11 cellular contexts compared by ENCODE assay signal in the genomic region with DNA sequence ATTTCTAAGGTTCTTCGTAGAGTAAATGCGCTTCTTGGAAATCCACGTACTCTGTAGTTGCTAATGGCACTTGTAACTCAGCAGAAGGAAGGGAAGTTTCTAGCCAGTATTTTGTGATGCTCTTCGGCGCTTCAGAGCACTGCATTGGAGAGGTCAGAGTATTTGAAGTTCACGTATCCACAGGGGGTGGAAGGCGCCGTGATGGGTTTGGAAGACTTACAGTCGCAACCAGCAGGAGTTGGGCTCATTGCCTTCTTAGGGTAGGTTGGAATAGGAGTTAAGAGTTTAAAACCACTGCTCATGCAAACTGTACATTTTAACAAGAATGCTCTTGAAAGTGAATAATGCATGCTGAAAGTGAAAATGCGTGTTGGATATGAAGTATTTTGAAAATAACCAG. TPM values are rescaled to one million over a fixed set of nuclear protein-coding genes. Genes with fewer than 3 reads are reported as not detected.
A peak's percentile ranks its signal among the peaks of the same experiment; 100 is the strongest.
DNase-seq lines count a peak whose midpoint lies in the region; ATAC-seq and TF ChIP-seq lines count a peak whose summit lies in the region.
"Had no signal": no experiment of that assay in that cellular context is flagged by ENCODE, and none has a peak within 500 bp of the region (broad histone marks: within the 10 kb centered on the region; RNA-seq: fewer than 3 reads in every experiment).

No MANE protein-coding gene starts in this region.

- no peak overlapping the region for H2AFZ ChIP-seq in Karpas-422 (ENCODE audit: low read length)

- intact Hi-C loops in gastrocnemius medialis (cut with DNase I; ENCODE audit: low total_unique reads) = loop anchor here (10.0 kb wide), 1 partner anchor 838 kb away; no protein-coding TSS in a partner anchor

- no peak overlapping the region for H3K4me2 ChIP-seq in Karpas-422 (ENCODE audit: low read depth, low read length, poor library complexity, severe bottlenecking)

- CTCF ChIA-PET in activated naive CD4-positive, alpha-beta T cell treated with anti-CD3 and anti-CD28 coated beads, Interleukin-2, amount 10 ng/mL, durations not matched to agents 7 days and 5 days (lab: Charles Lee) = interaction anchor here (3.3 kb wide), 1 partner anchor 16 kb away, joined by 10 read pairs; no protein-coding TSS in a partner anchor

- H3K9me2 ChIP-seq in Karpas-422 (replicated peaks; ENCODE audit: insufficient read depth, low read length) = no peaks in the 10 kb centered on the region

- in situ Hi-C loops in gastrocnemius medialis (cut with MboI; ENCODE audit: low sequenced_read_pairs in 4 of 4) = loop anchor here in 1 of 4 donors (25.0 kb wide), 1 partner anchor 826 kb away; no protein-coding TSS in a partner anchor

- H3K9ac ChIP-seq in Karpas-422 (ENCODE audit: low read length) = no peak overlapping the region

- peaks cover 0 to 29% of the 10 kb centered on the region in 2 donors for H3K36me3 ChIP-seq in gastrocnemius medialis
- H3K36me3 ChIP-seq in Karpas-422 (ENCODE audit: insufficient read depth, low read length) = peaks cover 8% of the 10 kb centered on the region

- H3K36me3 Mint-ChIP-seq in activated naive CD4-positive, alpha-beta T cell treated with anti-CD3 and anti-CD28 coated beads, Interleukin-2, amount 10 ng/mL, durations not matched to agents 7 days and 5 days = peaks cover 64% of the 10 kb centered on the region
- H3K36me3 Mint-ChIP-seq in T-helper 17 cell (ENCODE audit: low read depth) (peaks cover 3% of the 10 kb centered on the region), HFFc6 (ENCODE audit: low read depth) (peaks cover 4% of the 10 kb centered on the region)

- DNase-seq in activated naive CD4-positive, alpha-beta T cell treated with anti-CD3 and anti-CD28 coated beads, Interleukin-2, amount 10 ng/mL, durations not matched to agents 7 days and 5 days = no peak
- no peak for DNase-seq in activated naive CD4-positive, alpha-beta T cell treated with anti-CD3 and anti-CD28 coated beads, Interleukin-2, amount 50 U/mL, for 16 hours
- DNase-seq in T-helper 17 cell (no peak), choroid plexus epithelial cell (ENCODE audit: low read depth) (peak; percentile 83), gastrocnemius medialis (no peak), NCI-H82 (lab: John Stamatoyannopoulos, UW) (no peak), HFFc6 (no peak), Karpas-422 (no peak)
- DNase-seq: NCI-H1436 treated with DMSO at 0.1 percent for 48 hours, SW 1271 had no signal

- H3K27me3 ChIP-seq in gastrocnemius medialis (no peaks in the 10 kb centered on the region), Karpas-422 (ENCODE audit: low read length) (no peaks in the 10 kb centered on the region)

- no peak for ATAC-seq in T-helper 17 cell
- no peak for ATAC-seq in gastrocnemius medialis

- peaks cover 10% of the 10 kb centered on the region for H4K20me1 ChIP-seq in Karpas-422 (ENCODE audit: insufficient read depth, low read depth, low read length)

- peak overlapping the region; percentile 98 for H3K27ac Mint-ChIP-seq in activated naive CD4-positive, alpha-beta T cell treated with anti-CD3 and anti-CD28 coated beads, Interleukin-2, amount 10 ng/mL, durations not matched to agents 7 days and 5 days
- H3K27ac Mint-ChIP-seq in T-helper 17 cell = peak overlapping the region; percentile 93
- H3K27ac Mint-ChIP-seq in HFFc6 = no peak overlapping the region

- peaks cover 46% of the 10 kb centered on the region for H3K79me2 ChIP-seq in Karpas-422 (ENCODE audit: low read length)

- peak overlapping the region; percentile 32 to 67 (median 42) for H3K27ac ChIP-seq in gastrocnemius medialis
- no peak overlapping the region for H3K27ac ChIP-seq in Karpas-422 (ENCODE audit: low read length)

- H3K4me1 ChIP-seq in gastrocnemius medialis (peaks cover 19 to 28% of the 10 kb centered on the region in 2 donors), Karpas-422 (ENCODE audit: low read length) (no peaks in the 10 kb centered on the region)

- peaks cover 67% of the 10 kb centered on the region for H3K4me1 Mint-ChIP-seq in activated naive CD4-positive, alpha-beta T cell treated with anti-CD3 and anti-CD28 coated beads, Interleukin-2, amount 10 ng/mL, durations not matched to agents 7 days and 5 days
- peaks cover 54% of the 10 kb centered on the region for H3K4me1 Mint-ChIP-seq in T-helper 17 cell
- H3K4me1 Mint-ChIP-seq in HFFc6 (ENCODE audit: low read depth) = no peaks in the 10 kb centered on the region

- H3K9me3 ChIP-seq in T-helper 17 cell (ENCODE audit: control insufficient read depth, low read length, poor library complexity, severe bottlenecking) (no peaks in the 10 kb centered on the region), gastrocnemius medialis (no peaks in the 10 kb centered on the region), Karpas-422 (ENCODE audit: low read length) (no peaks in the 10 kb centered on the region)

- TF ChIP-seq CTCF in choroid plexus epithelial cell (conservative IDR thresholded peaks at IDR 0.05; ENCODE audit: low read depth, low read length) (no peak), gastrocnemius medialis (IDR thresholded peaks at IDR 0.05 in 4 of 5, conservative IDR thresholded peaks at IDR 0.05 in 1 of 5) (no peak), HFFc6 (IDR thresholded peaks at IDR 0.05) (no peak)

- H3K4me3 ChIP-seq in choroid plexus epithelial cell (ENCODE audit: low read depth, low read length) = peak overlapping the region; percentile 30
- H3K4me3 ChIP-seq in gastrocnemius medialis = no peak overlapping the region
- no peak overlapping the region for H3K4me3 ChIP-seq in Karpas-422 (ENCODE audit: low read length)

- H3K9me3 Mint-ChIP-seq in activated naive CD4-positive, alpha-beta T cell treated with anti-CD3 and anti-CD28 coated beads, Interleukin-2, amount 10 ng/mL, durations not matched to agents 7 days and 5 days = no peaks in the 10 kb centered on the region
- no peaks in the 10 kb centered on the region for H3K9me3 Mint-ChIP-seq in HFFc6

- TF ChIP-seq POLR2A in gastrocnemius medialis (IDR thresholded peaks at IDR 0.05) = no peak

- H3K27me3 Mint-ChIP-seq in activated naive CD4-positive, alpha-beta T cell treated with anti-CD3 and anti-CD28 coated beads, Interleukin-2, amount 10 ng/mL, durations not matched to agents 7 days and 5 days = no peaks in the 10 kb centered on the region
- no peaks in the 10 kb centered on the region for H3K27me3 Mint-ChIP-seq in T-helper 17 cell
- no peaks in the 10 kb centered on the region; the same call in 1 of the 2 replicates for H3K27me3 Mint-ChIP-seq in HFFc6 (ENCODE audit: insufficient read depth)

- H3K4me3 Mint-ChIP-seq in activated naive CD4-positive, alpha-beta T cell treated with anti-CD3 and anti-CD28 coated beads, Interleukin-2, amount 10 ng/mL, durations not matched to agents 7 days and 5 days = peak overlapping the region; percentile 68
- H3K4me3 Mint-ChIP-seq in T-helper 17 cell (peak overlapping the region; percentile 88), HFFc6 (no peak overlapping the region)

RNA-seq across cellular contexts. Expression of a gene that starts 49.1 kb away (rescaled TPM):
- total RNA-seq in T-helper 17 cell (not detected), gastrocnemius medialis (not detected)
- not detected for total RNA-seq in HFFc6 (2021; fragmentation: NEBNext Ultra II Directional; extraction: Animal tissue kit (Norgen Biotek cat#: 25700))
- total RNA-seq in Karpas-422 (2014; rRNA removed; shearing (Covaris generic); ENCODE audit: low replicate concordance) = not detected in 2 replicates
- total RNA-seq: posterior vena cava had no signal
